13 cellular contexts compared by ENCODE assay signal in the genomic region with DNA sequence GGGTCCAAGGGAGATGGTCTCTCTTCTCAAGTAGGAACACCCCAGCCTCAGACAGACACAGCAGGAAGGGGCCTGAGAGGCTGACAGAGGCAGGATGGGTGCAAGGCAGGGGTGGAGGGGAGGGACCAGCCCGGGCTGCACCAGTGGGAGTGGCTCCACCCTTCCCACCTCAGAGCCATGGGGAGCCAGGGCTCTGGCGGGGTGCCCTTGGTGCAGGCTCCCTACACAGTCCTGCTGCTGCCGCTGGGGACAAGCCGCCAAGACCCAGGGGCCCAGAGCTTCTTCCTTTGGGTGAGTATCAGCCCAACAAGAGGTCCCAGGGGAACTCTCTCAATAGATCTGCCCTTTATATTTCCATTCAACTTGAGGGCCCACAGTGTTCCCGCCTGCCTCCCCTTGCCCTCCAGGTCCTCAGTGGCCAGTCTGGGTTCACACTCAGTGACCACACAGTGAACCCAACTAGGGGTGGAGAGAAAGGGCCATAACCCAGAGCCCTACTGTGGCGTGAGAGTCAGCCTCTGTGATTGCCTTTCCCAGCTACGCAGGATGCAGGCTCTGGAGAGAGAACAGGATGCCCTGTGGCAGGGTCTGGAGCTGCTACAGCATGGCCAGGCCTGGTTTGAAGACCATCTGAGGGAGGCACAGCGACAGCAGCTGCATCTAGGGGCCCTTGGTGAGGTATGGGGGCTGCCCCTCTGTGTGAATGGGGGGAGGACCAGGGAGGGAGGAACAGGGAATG. TPM values are rescaled to one million over a fixed set of nuclear protein-coding genes. Genes with fewer than 3 reads are reported as not detected.
A peak's percentile ranks its signal among the peaks of the same experiment; 100 is the strongest.
DNase-seq lines count a peak whose midpoint lies in the region; ATAC-seq and TF ChIP-seq lines count a peak whose summit lies in the region.
"Had no signal": no experiment of that assay in that cellular context is flagged by ENCODE, and none has a peak within 500 bp of the region (broad histone marks: within the 10 kb centered on the region; RNA-seq: fewer than 3 reads in every experiment).

No MANE protein-coding gene starts in this region.

- peaks cover 63% of the 10 kb centered on the region for H3K36me3 ChIP-seq in DND-41 (ENCODE audit: insufficient read depth, low read length)
- H3K36me3 ChIP-seq in HUES48 (ENCODE audit: control insufficient read depth, insufficient read depth, low read length): peaks cover 35% of the 10 kb centered on the region
- peaks cover 25% of the 10 kb centered on the region for H3K36me3 ChIP-seq in osteoblast (ENCODE audit: insufficient read depth, low read length)
- H3K36me3 ChIP-seq in ascending aorta: no peaks in the 10 kb centered on the region

- H4K20me1 ChIP-seq in DND-41 (ENCODE audit: insufficient read depth, low read length) (peaks cover 4% of the 10 kb centered on the region; the same call in 1 of the 2 replicates), osteoblast (ENCODE audit: insufficient read depth, low read length) (no peaks in the 10 kb centered on the region)

- H3K9me3 Mint-ChIP-seq in endothelial cell (ENCODE audit: unreplicated experiment): no peaks in the 10 kb centered on the region
- H3K9me3 Mint-ChIP-seq: activated naive CD4-positive, alpha-beta T cell treated with anti-CD3 and anti-CD28 coated beads, Interleukin-2, amount 50 U/mL, for 72 hours had no signal

- H3K9me3 ChIP-seq in DND-41 (ENCODE audit: insufficient read depth, low read length, severe bottlenecking): no peaks in the 10 kb centered on the region
- H3K9me3 ChIP-seq in HUES48 (ENCODE audit: control insufficient read depth, insufficient read depth, low read length): no peaks in the 10 kb centered on the region
- no peaks in the 10 kb centered on the region for H3K9me3 ChIP-seq in osteoblast (ENCODE audit: low read depth, low read length)
- H3K9me3 ChIP-seq in ascending aorta: no peaks in the 10 kb centered on the region

- intact Hi-C loops in ascending aorta (cut with DNase I): no loop called here

- peak; percentile 26 for ATAC-seq in DND-41 (ENCODE audit: insufficient read depth, low read depth)
- ATAC-seq: activated naive CD4-positive, alpha-beta T cell treated with anti-CD3 and anti-CD28 coated beads, Interleukin-2, amount 50 U/mL, for 72 hours; foreskin keratinocyte; naive thymus-derived CD4-positive, alpha-beta T cell had no signal

- H3K4me2 ChIP-seq in DND-41 (ENCODE audit: insufficient read depth, low read length) (no peak overlapping the region), osteoblast (ENCODE audit: insufficient read depth, low read length) (no peak overlapping the region)

- H3K4me1 ChIP-seq in DND-41 (ENCODE audit: insufficient read depth, low read length) (no peaks in the 10 kb centered on the region), HUES48 (ENCODE audit: control insufficient read depth, insufficient read depth, low read length) (peaks cover 4% of the 10 kb centered on the region; the same call in 1 of the 2 replicates), osteoblast (ENCODE audit: insufficient read depth, low read length) (peaks cover 4% of the 10 kb centered on the region), ascending aorta (no peaks in the 10 kb centered on the region)
- H3K4me1 ChIP-seq: foreskin keratinocyte had no signal

- no peak overlapping the region for H3K4me3 ChIP-seq in DND-41 (ENCODE audit: low read depth in 1 of 2, low read length in 2 of 2)
- H3K4me3 ChIP-seq in HUES48 (ENCODE audit: low read depth, low read length): no peak overlapping the region
- no peak overlapping the region for H3K4me3 ChIP-seq in osteoblast (ENCODE audit: insufficient read depth, low read length)
- no peak overlapping the region for H3K4me3 ChIP-seq in ascending aorta

- H3K4me3 Mint-ChIP-seq in endothelial cell (ENCODE audit: unreplicated experiment): peak overlapping the region; percentile 78
- H3K4me3 Mint-ChIP-seq: naive thymus-derived CD4-positive, alpha-beta T cell had no signal

- H3K27ac Mint-ChIP-seq in endothelial cell (ENCODE audit: unreplicated experiment): peak overlapping the region; percentile 91

- H2AFZ ChIP-seq in DND-41 (ENCODE audit: low read depth, low read length) (no peak overlapping the region), osteoblast (ENCODE audit: low read length) (peak overlapping the region; percentile 1)

- H3K36me3 Mint-ChIP-seq in endothelial cell (ENCODE audit: low read depth, unreplicated experiment): peaks cover 24% of the 10 kb centered on the region

- H3K9ac ChIP-seq in DND-41 (ENCODE audit: low read depth, low read length): no peak overlapping the region
- H3K9ac ChIP-seq in HUES48 (ENCODE audit: low read depth, low read length): no peak overlapping the region

- no peaks in the 10 kb centered on the region for H3K79me2 ChIP-seq in DND-41 (ENCODE audit: insufficient read depth, low read length)
- H3K79me2 ChIP-seq in osteoblast (ENCODE audit: insufficient read depth, low read length): no peaks in the 10 kb centered on the region

- H3K4me1 Mint-ChIP-seq in endothelial cell (ENCODE audit: unreplicated experiment): peaks cover 21% of the 10 kb centered on the region

- TF ChIP-seq CTCF in DND-41 (IDR thresholded peaks at IDR 0.05; ENCODE audit: borderline replicate concordance, extremely low read depth, low read length, poor library complexity, severe bottlenecking): no peak
- no peak for TF ChIP-seq CTCF in endothelial cell (IDR thresholded peaks at IDR 0.05; ENCODE audit: unreplicated experiment)
- TF ChIP-seq CTCF in osteoblast (IDR thresholded peaks at IDR 0.05; ENCODE audit: extremely low read depth, low read depth, low read length): no peak
- no peak for TF ChIP-seq CTCF in ascending aorta (IDR thresholded peaks at IDR 0.05)

- no peaks in the 10 kb centered on the region for H3K27me3 ChIP-seq in DND-41 (ENCODE audit: insufficient read depth, low read length, poor library complexity)
- H3K27me3 ChIP-seq in HUES48 (ENCODE audit: control insufficient read depth, insufficient read depth, low read length): no peaks in the 10 kb centered on the region
- no peaks in the 10 kb centered on the region for H3K27me3 ChIP-seq in osteoblast (ENCODE audit: insufficient read depth, low read length)
- no peaks in the 10 kb centered on the region for H3K27me3 ChIP-seq in ascending aorta
- H3K27me3 ChIP-seq: foreskin keratinocyte had no signal

- peaks cover 7% of the 10 kb centered on the region for H3K27me3 Mint-ChIP-seq in endothelial cell (ENCODE audit: unreplicated experiment)
- H3K27me3 Mint-ChIP-seq: naive thymus-derived CD4-positive, alpha-beta T cell had no signal

- H3K27ac ChIP-seq in DND-41 (ENCODE audit: low read length) (no peak overlapping the region), HUES48 (ENCODE audit: low read depth, low read length) (peak overlapping the region; percentile 69), osteoblast (ENCODE audit: low read depth, low read length) (no peak overlapping the region), ascending aorta (no peak overlapping the region)
- H3K27ac ChIP-seq: foreskin keratinocyte had no signal

- DNase-seq in DND-41 (no peak), endothelial cell (ENCODE audit: low spot score) (no peak), osteoblast (ENCODE audit: insufficient read length, low spot score, missing footprints) (peak; percentile 76), NCI-H2227 treated with DMSO at 0.1 percent for 48 hours (lab: John Stamatoyannopoulos, UW) (no peak), NCI-H82 (lab: John Stamatoyannopoulos, UW) (no peak), ascending aorta (ENCODE audit: low spot score in 2 of 2) (no peak)
- DNase-seq: GOT3; left ventricle myocardium superior; naive thymus-derived CD4-positive, alpha-beta T cell; NCI-H2081 treated with DMSO at 0.1 percent for 48 hours had no signal

RNA-seq across cellular contexts. Expression of a gene that starts 0.6 kb away (rescaled TPM):
- 2.4 TPM for total RNA-seq in endothelial cell (ENCODE audit: unreplicated experiment)
- 0.59 and 1.4 TPM in 2 replicates for total RNA-seq in osteoblast
- total RNA-seq in ascending aorta: not detected

RNA-seq across cellular contexts. Expression of a gene that starts 14.1 kb away (rescaled TPM):
- total RNA-seq in endothelial cell (ENCODE audit: unreplicated experiment) (0.74 TPM), osteoblast (0.29 and 0.36 TPM in 2 replicates), ascending aorta (not detected)

RNA-seq across cellular contexts. Expression of a gene that starts 23.2 kb away (rescaled TPM):
- 16.1 TPM for total RNA-seq in endothelial cell (ENCODE audit: unreplicated experiment)
- total RNA-seq in osteoblast: 12.4 and 13.0 TPM in 2 replicates
- 17.7 TPM for total RNA-seq in ascending aorta

RNA-seq across cellular contexts. Expression of a gene that starts 26.7 kb away (rescaled TPM):
- total RNA-seq in endothelial cell (ENCODE audit: unreplicated experiment) (420 TPM), osteoblast (502 and 581 TPM in 2 replicates), ascending aorta (281 TPM)

RNA-seq across cellular contexts. Expression of a gene that starts 32.5 kb away (rescaled TPM):
- total RNA-seq in endothelial cell (ENCODE audit: unreplicated experiment) (53.0 TPM), osteoblast (40.1 and 42.0 TPM in 2 replicates), ascending aorta (48.3 TPM)
